Comparison of ENCODE assay signal across 12 cellular contexts in genomic region chr3:51900043-51900442, GRCh38. TPM values are rescaled to one million over a fixed set of nuclear protein-coding genes. Genes with fewer than 3 reads are reported as not detected.
"Had no signal": no experiment of that assay in that cellular context is flagged by ENCODE, and none has a peak within 500 bp of the region (broad histone marks: within the 10 kb centered on the region; RNA-seq: fewer than 3 reads in every experiment).

No MANE protein-coding gene starts in this region.

RNA-seq across cellular contexts. Expression of gene IQCF1, which starts 3.1 kb away (rescaled TPM):
- total RNA-seq: activated B cell treated with CpG ODN at 0.5 μM for 24 hours; activated CD4-positive, alpha-beta T cell treated with anti-CD3 and anti-CD28 coated beads, Interleukin-2, amount 10 ng/mL, durations not matched to agents 7 days and 5 days; activated CD8-positive, alpha-beta T cell treated with anti-CD3 and anti-CD28 coated beads, Interleukin-2, amount 10 ng/mL, durations not matched to agents 7 days and 5 days; activated naive CD8-positive, alpha-beta T cell treated with anti-CD3 and anti-CD28 coated beads, Interleukin-2, amount 10 ng/mL, durations not matched to agents 7 days and 5 days; activated T-cell treated with anti-CD3 and anti-CD28 coated beads, Interleukin-2, amount 50 U/mL, for 4 hours; activated T-cell treated with anti-CD3 and anti-CD28 coated beads, Interleukin-2, amount 50 U/mL, for 72 hours; activated T-helper 1 cell treated with anti-CD3 and anti-CD28 coated beads, Interleukin-12 subunit alpha, Interleukin-12 subunit beta, Interleukin-2, Interleukin-4 antibody, amounts not matched to agents 30 ng/mL and 10 ng/mL and 1 ng/mL, durations not matched to agents 14 hours and 24 hours and 36 hours; activated T-helper 2 cell treated with anti-CD3 and anti-CD28 coated beads, Interferon-gamma antibody, Interleukin-2, Interleukin-4, amounts not matched to agents 10 μg/mL and 5 μg/mL and 100 μg/mL, durations not matched to agents 14 hours and 24 hours and 36 hours; ascending aorta; bronchial epithelial cell; cardiac muscle cell; chondrocyte had no signal

RNA-seq across cellular contexts. Expression of gene IQCF5, which starts 24.6 kb away (rescaled TPM):
- total RNA-seq: activated B cell treated with CpG ODN at 0.5 μM for 24 hours; activated CD4-positive, alpha-beta T cell treated with anti-CD3 and anti-CD28 coated beads, Interleukin-2, amount 10 ng/mL, durations not matched to agents 7 days and 5 days; activated CD8-positive, alpha-beta T cell treated with anti-CD3 and anti-CD28 coated beads, Interleukin-2, amount 10 ng/mL, durations not matched to agents 7 days and 5 days; activated naive CD8-positive, alpha-beta T cell treated with anti-CD3 and anti-CD28 coated beads, Interleukin-2, amount 10 ng/mL, durations not matched to agents 7 days and 5 days; activated T-cell treated with anti-CD3 and anti-CD28 coated beads, Interleukin-2, amount 50 U/mL, for 4 hours; activated T-cell treated with anti-CD3 and anti-CD28 coated beads, Interleukin-2, amount 50 U/mL, for 72 hours; activated T-helper 1 cell treated with anti-CD3 and anti-CD28 coated beads, Interleukin-12 subunit alpha, Interleukin-12 subunit beta, Interleukin-2, Interleukin-4 antibody, amounts not matched to agents 30 ng/mL and 10 ng/mL and 1 ng/mL, durations not matched to agents 14 hours and 24 hours and 36 hours; activated T-helper 2 cell treated with anti-CD3 and anti-CD28 coated beads, Interferon-gamma antibody, Interleukin-2, Interleukin-4, amounts not matched to agents 10 μg/mL and 5 μg/mL and 100 μg/mL, durations not matched to agents 14 hours and 24 hours and 36 hours; ascending aorta; cardiac muscle cell; chondrocyte had no signal

RNA-seq across cellular contexts. Expression of gene IQCF2, which starts 38.6 kb away (rescaled TPM):
- total RNA-seq: activated B cell treated with CpG ODN at 0.5 μM for 24 hours; activated CD4-positive, alpha-beta T cell treated with anti-CD3 and anti-CD28 coated beads, Interleukin-2, amount 10 ng/mL, durations not matched to agents 7 days and 5 days; activated CD8-positive, alpha-beta T cell treated with anti-CD3 and anti-CD28 coated beads, Interleukin-2, amount 10 ng/mL, durations not matched to agents 7 days and 5 days; activated naive CD8-positive, alpha-beta T cell treated with anti-CD3 and anti-CD28 coated beads, Interleukin-2, amount 10 ng/mL, durations not matched to agents 7 days and 5 days; activated T-cell treated with anti-CD3 and anti-CD28 coated beads, Interleukin-2, amount 50 U/mL, for 4 hours; activated T-cell treated with anti-CD3 and anti-CD28 coated beads, Interleukin-2, amount 50 U/mL, for 72 hours; activated T-helper 1 cell treated with anti-CD3 and anti-CD28 coated beads, Interleukin-12 subunit alpha, Interleukin-12 subunit beta, Interleukin-2, Interleukin-4 antibody, amounts not matched to agents 30 ng/mL and 10 ng/mL and 1 ng/mL, durations not matched to agents 14 hours and 24 hours and 36 hours; activated T-helper 2 cell treated with anti-CD3 and anti-CD28 coated beads, Interferon-gamma antibody, Interleukin-2, Interleukin-4, amounts not matched to agents 10 μg/mL and 5 μg/mL and 100 μg/mL, durations not matched to agents 14 hours and 24 hours and 36 hours; ascending aorta; bronchial epithelial cell; cardiac muscle cell; chondrocyte had no signal
